In genomic region chr20:51447097-51447764, GRCh38 we compare ENCODE assay signal across 1 cellular context.
A peak's percentile ranks its signal among the peaks of the same experiment; 100 is the strongest.
TF ChIP-seq lines count a peak whose summit lies in the region.

No MANE protein-coding gene starts in this region.

TF ChIP-seq in A549, 52 proteins besides CTCF, POLR2A, EP300 and RAD21 (continued from another document):
- TF ChIP-seq BCL3 (IDR thresholded peaks at IDR 0.05) (0 out of 3 replicates have a peak, but pooled peaks have one; percentile 31), JUNB (IDR thresholded peaks at IDR 0.05) (peak; percentile 81), CHD2 (IDR thresholded peaks at IDR 0.05; ENCODE audit: low read length, partially characterized antibody) (no peak), GATA3 (IDR thresholded peaks at IDR 0.05; ENCODE audit: borderline replicate concordance) (no peak), CHD4 (IDR thresholded peaks at IDR 0.05; ENCODE audit: borderline replicate concordance) (no peak), PHF8 (IDR thresholded peaks at IDR 0.05; ENCODE audit: borderline replicate concordance, low read depth) (no peak)
- TF ChIP-seq, protein P1, sequence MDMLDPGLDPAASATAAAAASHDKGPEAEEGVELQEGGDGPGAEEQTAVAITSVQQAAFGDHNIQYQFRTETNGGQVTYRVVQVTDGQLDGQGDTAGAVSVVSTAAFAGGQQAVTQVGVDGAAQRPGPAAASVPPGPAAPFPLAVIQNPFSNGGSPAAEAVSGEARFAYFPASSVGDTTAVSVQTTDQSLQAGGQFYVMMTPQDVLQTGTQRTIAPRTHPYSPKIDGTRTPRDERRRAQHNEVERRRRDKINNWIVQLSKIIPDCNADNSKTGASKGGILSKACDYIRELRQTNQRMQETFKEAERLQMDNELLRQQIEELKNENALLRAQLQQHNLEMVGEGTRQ (IDR thresholded peaks at IDR 0.05): no peak; the same call in 1 of the 2 replicates
